In the genomic region with DNA sequence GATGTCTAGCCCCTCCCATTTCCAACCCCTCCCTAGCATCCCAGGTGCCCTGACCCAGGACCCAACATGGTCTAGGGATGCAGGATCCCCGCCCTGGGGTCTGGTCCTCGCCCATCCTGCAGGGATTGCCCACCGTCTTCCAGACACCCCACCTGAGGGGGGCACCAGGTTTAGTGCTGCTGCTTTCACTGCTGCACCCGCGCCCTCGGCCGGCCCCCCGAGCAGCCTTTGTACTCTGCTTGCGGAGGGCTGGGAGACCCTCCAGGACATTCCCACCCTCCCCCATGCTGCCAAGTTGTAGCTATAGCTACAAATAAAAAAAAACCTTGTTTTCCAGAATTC, we compare ENCODE assay signal across 1 cellular context.
TF ChIP-seq lines count a peak whose summit lies in the region.

No MANE protein-coding gene starts in this region.

TF ChIP-seq in IMR-90, 13 proteins besides CTCF, POLR2A, EP300 and RAD21 (continued from another document):
- TF ChIP-seq, protein P1, sequence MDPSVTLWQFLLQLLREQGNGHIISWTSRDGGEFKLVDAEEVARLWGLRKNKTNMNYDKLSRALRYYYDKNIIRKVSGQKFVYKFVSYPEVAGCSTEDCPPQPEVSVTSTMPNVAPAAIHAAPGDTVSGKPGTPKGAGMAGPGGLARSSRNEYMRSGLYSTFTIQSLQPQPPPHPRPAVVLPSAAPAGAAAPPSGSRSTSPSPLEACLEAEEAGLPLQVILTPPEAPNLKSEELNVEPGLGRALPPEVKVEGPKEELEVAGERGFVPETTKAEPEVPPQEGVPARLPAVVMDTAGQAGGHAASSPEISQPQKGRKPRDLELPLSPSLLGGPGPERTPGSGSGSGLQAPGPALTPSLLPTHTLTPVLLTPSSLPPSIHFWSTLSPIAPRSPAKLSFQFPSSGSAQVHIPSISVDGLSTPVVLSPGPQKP (IDR thresholded peaks at IDR 0.05; ENCODE audit: borderline replicate concordance, low read depth, low read length), result no peak
- no peak for TF ChIP-seq NFE2L2 (IDR thresholded peaks at IDR 0.05; ENCODE audit: low read depth, low read length)
- no peak for TF ChIP-seq RCOR1 (IDR thresholded peaks at IDR 0.05; ENCODE audit: insufficient replicate concordance, low read length)
- TF ChIP-seq, protein P2, sequence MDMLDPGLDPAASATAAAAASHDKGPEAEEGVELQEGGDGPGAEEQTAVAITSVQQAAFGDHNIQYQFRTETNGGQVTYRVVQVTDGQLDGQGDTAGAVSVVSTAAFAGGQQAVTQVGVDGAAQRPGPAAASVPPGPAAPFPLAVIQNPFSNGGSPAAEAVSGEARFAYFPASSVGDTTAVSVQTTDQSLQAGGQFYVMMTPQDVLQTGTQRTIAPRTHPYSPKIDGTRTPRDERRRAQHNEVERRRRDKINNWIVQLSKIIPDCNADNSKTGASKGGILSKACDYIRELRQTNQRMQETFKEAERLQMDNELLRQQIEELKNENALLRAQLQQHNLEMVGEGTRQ (IDR thresholded peaks at IDR 0.05; ENCODE audit: low read depth, low read length), result no peak
- no peak for TF ChIP-seq CEBPB (IDR thresholded peaks at IDR 0.05; ENCODE audit: low read depth, low read length)
- TF ChIP-seq SMC3 (IDR thresholded peaks at IDR 0.05; ENCODE audit: low read depth, low read length), result no peak
